Comparison of ENCODE assay signal across 8 cellular contexts in the genomic region with DNA sequence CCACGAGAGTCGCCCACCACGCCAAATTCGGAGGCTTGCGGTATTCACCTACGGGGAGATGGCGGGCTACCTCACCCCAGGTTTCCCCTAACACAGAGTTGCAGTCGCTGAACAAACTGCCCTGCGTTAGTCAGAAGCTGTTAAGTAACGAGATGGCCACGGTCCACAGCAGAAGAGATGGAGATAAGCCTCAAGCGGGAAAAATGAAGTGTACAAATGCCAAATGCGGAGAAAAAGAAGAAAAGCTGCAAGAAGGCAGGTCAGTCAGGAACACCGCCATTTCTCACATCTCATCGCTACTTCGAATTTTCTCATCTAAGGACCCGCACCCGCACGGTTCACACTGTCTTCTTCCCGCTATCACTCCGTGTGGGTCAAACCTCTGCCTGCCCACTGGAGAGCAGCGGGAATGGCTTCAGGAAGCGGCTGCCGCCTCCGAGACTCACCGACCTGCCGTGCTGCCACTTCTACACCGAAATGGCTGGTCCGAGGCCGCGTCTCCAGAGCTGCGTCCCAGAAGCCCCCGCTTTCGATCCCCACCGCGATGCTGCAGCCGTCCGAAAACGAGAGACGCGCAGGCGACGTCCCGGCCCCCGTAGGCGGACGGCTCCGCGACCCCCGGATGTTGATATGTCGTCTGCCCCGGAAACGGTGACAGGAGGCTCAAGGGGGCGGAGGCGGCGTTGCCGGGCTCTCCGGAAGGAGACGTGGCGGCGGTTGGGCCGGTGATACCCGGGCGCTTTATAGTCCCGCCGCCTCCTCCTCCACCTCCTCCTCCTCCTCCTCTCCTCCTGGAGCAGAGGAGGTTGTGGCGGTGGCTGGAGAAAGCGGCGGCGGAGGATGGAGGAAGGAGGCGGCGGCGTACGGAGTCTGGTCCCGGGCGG. TPM values are rescaled to one million over a fixed set of nuclear protein-coding genes. Genes with fewer than 3 reads are reported as not detected.
A peak's percentile ranks its signal among the peaks of the same experiment; 100 is the strongest.
DNase-seq lines count a peak whose midpoint lies in the region; TF ChIP-seq lines count a peak whose summit lies in the region.

A gene with protein sequence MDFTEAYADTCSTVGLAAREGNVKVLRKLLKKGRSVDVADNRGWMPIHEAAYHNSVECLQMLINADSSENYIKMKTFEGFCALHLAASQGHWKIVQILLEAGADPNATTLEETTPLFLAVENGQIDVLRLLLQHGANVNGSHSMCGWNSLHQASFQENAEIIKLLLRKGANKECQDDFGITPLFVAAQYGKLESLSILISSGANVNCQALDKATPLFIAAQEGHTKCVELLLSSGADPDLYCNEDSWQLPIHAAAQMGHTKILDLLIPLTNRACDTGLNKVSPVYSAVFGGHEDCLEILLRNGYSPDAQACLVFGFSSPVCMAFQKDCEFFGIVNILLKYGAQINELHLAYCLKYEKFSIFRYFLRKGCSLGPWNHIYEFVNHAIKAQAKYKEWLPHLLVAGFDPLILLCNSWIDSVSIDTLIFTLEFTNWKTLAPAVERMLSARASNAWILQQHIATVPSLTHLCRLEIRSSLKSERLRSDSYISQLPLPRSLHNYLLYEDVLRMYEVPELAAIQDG (minus strand): TSS at position 583 of the 884 bp plus-strand sequence. CDS start 21,381 bp downstream, outside the sequence.
A gene with protein sequence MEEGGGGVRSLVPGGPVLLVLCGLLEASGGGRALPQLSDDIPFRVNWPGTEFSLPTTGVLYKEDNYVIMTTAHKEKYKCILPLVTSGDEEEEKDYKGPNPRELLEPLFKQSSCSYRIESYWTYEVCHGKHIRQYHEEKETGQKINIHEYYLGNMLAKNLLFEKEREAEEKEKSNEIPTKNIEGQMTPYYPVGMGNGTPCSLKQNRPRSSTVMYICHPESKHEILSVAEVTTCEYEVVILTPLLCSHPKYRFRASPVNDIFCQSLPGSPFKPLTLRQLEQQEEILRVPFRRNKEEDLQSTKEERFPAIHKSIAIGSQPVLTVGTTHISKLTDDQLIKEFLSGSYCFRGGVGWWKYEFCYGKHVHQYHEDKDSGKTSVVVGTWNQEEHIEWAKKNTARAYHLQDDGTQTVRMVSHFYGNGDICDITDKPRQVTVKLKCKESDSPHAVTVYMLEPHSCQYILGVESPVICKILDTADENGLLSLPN (plus strand): TSS at position 674 of the 884 bp plus-strand sequence. CDS start 167 bp downstream, at position 841.

- H3K4me2 ChIP-seq in H9 (ENCODE audit: insufficient read depth, insufficient read length, low read length) = peak within 1 kb of the TSS; percentile 100
- peak within 1 kb of the TSS; percentile 97 for H3K4me2 ChIP-seq in neural cell (ENCODE audit: low read length)

- H3K9me3 Mint-ChIP-seq in H9 = no peaks in the 10 kb centered on the region

- H3K4me1 Mint-ChIP-seq in H9 = peaks cover 41 to 43% of the 10 kb centered on the region in 2 experiments

- no peaks in the 10 kb centered on the region for H3K27me3 Mint-ChIP-seq in H9 (ENCODE audit: low read depth)

- peak within 1 kb of the TSS; percentile 8 for H2BK12ac ChIP-seq in H9 (ENCODE audit: insufficient read length, low read depth, low read length)

- H3K9ac ChIP-seq in H9 (ENCODE audit: extremely low read depth, insufficient read length, low read length) (peak within 1 kb of the TSS; percentile 98), neural cell (ENCODE audit: low read length) (peak within 1 kb of the TSS; percentile 91)

- H3K18ac ChIP-seq in H9 (ENCODE audit: insufficient read length, low read depth, low read length) = peak within 1 kb of the TSS; percentile 95

- TF ChIP-seq EP300 in neural cell (conservative IDR thresholded peaks at IDR 0.05; ENCODE audit: poor library complexity, severe bottlenecking) = peak; percentile 74
- TF ChIP-seq EP300 in stomach (IDR thresholded peaks at IDR 0.05) = no peak

- H2AFZ ChIP-seq in H9 (ENCODE audit: low read length) (peak within 1 kb of the TSS; percentile 26), neural cell (ENCODE audit: low read depth, low read length) (peak within 1 kb of the TSS; percentile 98)

- H3K36me3 Mint-ChIP-seq in H9 (ENCODE audit: insufficient read depth in 1 of 3, low read depth in 3 of 3) = peaks cover 4 to 8% (median 8%) of the 10 kb centered on the region in 3 experiments; a peak in 4 of 7 replicates

- no CpG with 5 or more reads among the region's 76 CpGs for WGBS in H9 (ENCODE audit: extremely low coverage, insufficient read length, low lambda C conversion rate)
- 0 to 1% (median 0%) methylated on average over 23 to 76 of the region's 76 CpGs for WGBS in stomach, 5 donors

- peak within 1 kb of the TSS; percentile 98 for H4K5ac ChIP-seq in H9 (ENCODE audit: insufficient read length, low read depth, low read length)

- DNase-seq in ELR (ENCODE audit: low read depth) (peak; percentile 85), H9 (peak; percentile 95), M059J (ENCODE audit: low read depth) (peak; percentile 85), SIG-M5 (lab: John Stamatoyannopoulos, UW) (peak; percentile 68), activated gamma-delta T cell (lab: John Stamatoyannopoulos, UW) (peak; percentile 91), fibroblast of villous mesenchyme (ENCODE audit: low read depth) (peak; percentile 91), stomach (peak; percentile 88)

- peak within 1 kb of the TSS; percentile 61 for H4K8ac ChIP-seq in H9 (replicated peaks; ENCODE audit: insufficient read length, low read depth, low read length)

- H3K4me1 ChIP-seq in H9 (ENCODE audit: insufficient read depth, low read length) (no peaks in the 10 kb centered on the region), stomach (peaks cover 22 to 66% (median 54%) of the 10 kb centered on the region in 4 donors)

- H4K20me1 ChIP-seq in H9 (ENCODE audit: control insufficient read depth, insufficient read depth, insufficient read length) = peaks cover 5% of the 10 kb centered on the region
- H4K20me1 ChIP-seq in neural cell (ENCODE audit: insufficient read depth) = no peaks in the 10 kb centered on the region

- intact Hi-C loops in stomach (cut with DNase I; ENCODE audit: low total_unique reads) = no loop called here

- peak within 1 kb of the TSS; percentile 80 for H2BK120ac ChIP-seq in H9 (ENCODE audit: low read depth, low read length, poor library complexity, severe bottlenecking)

- peak within 1 kb of the TSS; percentile 98 for H3K14ac ChIP-seq in H9 (ENCODE audit: insufficient read depth, low read length)

- peak within 1 kb of the TSS; percentile 88 for H2BK5ac ChIP-seq in H9 (ENCODE audit: insufficient read length, low read length)

- H3K4ac ChIP-seq in H9 (ENCODE audit: low read depth, low read length) = no peak within 1 kb of the TSS; the same call in 1 of the 2 replicates

- no peaks in the 10 kb centered on the region for H3F3A ChIP-seq in neural cell (ENCODE audit: insufficient read depth, low read length, poor library complexity, severe bottlenecking)

- no peak within 1 kb of the TSS for H2AK5ac ChIP-seq in H9 (ENCODE audit: insufficient read length, low read length)

- H3K9me3 ChIP-seq in H9 (ENCODE audit: control insufficient read depth, low read depth, low read length) = no peaks in the 10 kb centered on the region
- H3K9me3 ChIP-seq in neural cell (ENCODE audit: low read length) = no peaks in the 10 kb centered on the region
- H3K9me3 ChIP-seq in stomach = no peaks in the 10 kb centered on the region

- H3K27me3 ChIP-seq in H9 (ENCODE audit: insufficient read depth, low read length) (no peaks in the 10 kb centered on the region), neural cell (ENCODE audit: insufficient read depth, low read depth, low read length) (no peaks in the 10 kb centered on the region), stomach (no peaks in the 10 kb centered on the region)

- H3K4me3 ChIP-seq in fibroblast of villous mesenchyme (ENCODE audit: low read depth, low read length) = peak within 1 kb of the TSS; percentile 99
- peak within 1 kb of the TSS; percentile 76 for H3K4me3 ChIP-seq in neural cell (ENCODE audit: low read length)
- peak within 1 kb of the TSS; percentile 77 to 95 (median 85) for H3K4me3 ChIP-seq in stomach

- H3K36me3 ChIP-seq in neural cell (ENCODE audit: insufficient read depth, low read length) (no peaks in the 10 kb centered on the region), stomach (peaks cover 0 to 11% (median 3%) of the 10 kb centered on the region in 4 donors)

- H3K23me2 ChIP-seq in H9 (ENCODE audit: insufficient read length, low read depth, low read length, poor library complexity, severe bottlenecking) = peaks cover 15% of the 10 kb centered on the region

- peak within 1 kb of the TSS; percentile 97 to 99 for H3K4me3 Mint-ChIP-seq in H9

- no peak within 1 kb of the TSS for H2BK20ac ChIP-seq in H9 (ENCODE audit: low read depth, low read length, poor library complexity, severe bottlenecking)

- H3K79me1 ChIP-seq in H9 (ENCODE audit: insufficient read depth, low read depth, low read length, poor library complexity, severe bottlenecking) = peaks cover 7% of the 10 kb centered on the region

- H3K27ac ChIP-seq in H9 (ENCODE audit: insufficient read length, low read depth, low read length) (peak within 1 kb of the TSS; percentile 95), neural cell (ENCODE audit: low read length) (peak within 1 kb of the TSS; percentile 89), stomach (peak within 1 kb of the TSS; percentile 78 to 90 (median 85))

- peak within 1 kb of the TSS; percentile 95 for H4K91ac ChIP-seq in H9 (ENCODE audit: insufficient read length, low read depth, low read length)

- 0 out of 2 replicates have a peak within 1 kb of the TSS, but pooled peaks have one; percentile 9 for H2BK15ac ChIP-seq in H9 (ENCODE audit: low read depth, low read length)

- H3K56ac ChIP-seq in H9 (ENCODE audit: insufficient read length, low read depth, low read length) = peak within 1 kb of the TSS; percentile 100

- H3K27ac Mint-ChIP-seq in H9 = peak within 1 kb of the TSS; percentile 99 to 100 (median 100)

- H3K23ac ChIP-seq in H9 (ENCODE audit: insufficient read length, low read depth, low read length) = peak within 1 kb of the TSS; percentile 98

- TF ChIP-seq CTCF in H9 (conservative IDR thresholded peaks at IDR 0.05) = no peak
- TF ChIP-seq CTCF in fibroblast of villous mesenchyme (IDR thresholded peaks at IDR 0.05; ENCODE audit: insufficient read depth, low read depth, low read length) = no peak
- no peak for TF ChIP-seq CTCF in neural cell (IDR thresholded peaks at IDR 0.05; ENCODE audit: poor library complexity, severe bottlenecking)
- peak in 1 of 7 experiments; percentile 12 for TF ChIP-seq CTCF in stomach (IDR thresholded peaks at IDR 0.05)

- no peaks in the 10 kb centered on the region for H3K9me2 ChIP-seq in neural cell (ENCODE audit: insufficient read depth, low read length)

- TF ChIP-seq RAD21 in neural cell (conservative IDR thresholded peaks at IDR 0.05) = peak; percentile 4

- H3T11ph ChIP-seq in H9 (ENCODE audit: low read length) = peak within 1 kb of the TSS; percentile 84

- TF ChIP-seq POLR2A in stomach (IDR thresholded peaks at IDR 0.05) = peak in 1 of 4 donors; percentile 33

- peaks cover 26% of the 10 kb centered on the region; the same call in 1 of the 2 replicates for H3K79me2 ChIP-seq in H9 (ENCODE audit: insufficient read depth, low read length)
- peaks cover 68% of the 10 kb centered on the region for H3K79me2 ChIP-seq in neural cell (replicated peaks; ENCODE audit: insufficient read depth, low read length)

RNA-seq across cellular contexts. Expression of the first gene that starts in this region (rescaled TPM):
- 23.1 and 25.5 TPM in 2 replicates for total RNA-seq in H9 (2021)
- total RNA-seq in M059J (2014; rRNA removed; shearing (Covaris generic)) = 30.8 and 31.8 TPM in 2 replicates
- 22.9 and 34.1 TPM in 2 replicates for total RNA-seq in fibroblast of villous mesenchyme
- polyA plus RNA-seq in neural cell = 54.3 and 60.4 TPM in 2 replicates
- 112 and 114 TPM in 2 replicates for polyA minus RNA-seq in neural cell
- total RNA-seq in stomach = 10 to 100 TPM in 2 of 5 donors, 1 to 10 TPM in 2, under 1 TPM in 1; 0.58 to 53.6 (median 5.4) TPM
- 1 to 10 TPM; 5.3 to 7.6 (median 6.1) TPM for polyA plus RNA-seq in stomach

RNA-seq across cellular contexts. Expression of the second gene that starts in this region (rescaled TPM):
- 21.6 and 23.3 TPM in 2 replicates for total RNA-seq in H9 (2021)
- 64.7 and 107 TPM in 2 replicates for total RNA-seq in M059J (2014; rRNA removed; shearing (Covaris generic))
- 125 and 145 TPM in 2 replicates for total RNA-seq in fibroblast of villous mesenchyme
- polyA plus RNA-seq in neural cell = 88.6 and 89.6 TPM in 2 replicates
- polyA minus RNA-seq in neural cell = 91.9 and 101 TPM in 2 replicates
- total RNA-seq in stomach = 100 to 1,000 TPM in 2 of 5 donors, 10 to 100 TPM in 2, 1 to 10 TPM in 1; 7.0 to 225 (median 39.6) TPM
- polyA plus RNA-seq in stomach = 10 to 100 TPM; 15.2 to 28.9 (median 27.8) TPM

Comparison
In these comparisons a context has a peak if more than half of its experiments do, and no peak if none do; other contexts are left out.
1. Peak in every context shown above with its lines: DNase-seq, H3K4me3 ChIP-seq and H3K27ac ChIP-seq.